In genomic region chr7:87785368-87785995, GRCh38 we compare ENCODE assay signal across 25 cellular contexts.
DNase-seq lines count a peak whose midpoint lies in the region; FAIRE-seq and TF ChIP-seq lines count a peak whose summit lies in the region.
"Had no signal": no experiment of that assay in that cellular context is flagged by ENCODE, and none has a peak within 500 bp of the region (broad histone marks: within the 10 kb centered on the region; RNA-seq: fewer than 3 reads in every experiment).

No MANE protein-coding gene starts in this region.

- H4K20me1 ChIP-seq in Loucy (ENCODE audit: insufficient read depth, low read length, poor library complexity, severe bottlenecking) = no peaks in the 10 kb centered on the region
- peaks cover 0 to 1% of the 10 kb centered on the region in 2 experiments for H4K20me1 ChIP-seq in H1 (replicated peaks in 1 of 2; ENCODE audit: control insufficient read depth in 1 of 2, insufficient read depth in 2 of 2, low read length in 2 of 2)

- H4K8ac ChIP-seq in H1 (ENCODE audit: extremely low read depth, insufficient read depth, low read length) (peak overlapping the region; percentile 63; the same call in 1 of the 2 replicates), neuronal stem cell (ENCODE audit: low read depth, low read length) (no peak overlapping the region)

- CTCF ChIA-PET in H1 (lab: Charles Lee; ENCODE audit: partially characterized antibody) = interaction anchor here (0.9 to 3.3 kb wide), 4 partner anchors 12 to 384 kb away, joined by 3 to 13 read pairs (median 4); no protein-coding TSS in a partner anchor

- no peak for TF ChIP-seq POLR2A in H1 (IDR thresholded peaks at IDR 0.05; ENCODE audit: control extremely low read depth in 1 of 2, low read depth in 2 of 2, low read length in 2 of 2)
- TF ChIP-seq POLR2A in stomach (IDR thresholded peaks at IDR 0.05) = no peak

- H3K27ac ChIP-seq in H1 (ENCODE audit: low read depth, low read length) (no peak overlapping the region), neuronal stem cell (replicated peaks; ENCODE audit: low read length) (no peak overlapping the region), stomach (no peak overlapping the region)
- H3K27ac ChIP-seq: C4-2B, KMS-11 had no signal

- no peak overlapping the region for H3K4me2 ChIP-seq in Loucy (ENCODE audit: low read depth, low read length, poor library complexity, severe bottlenecking)
- H3K4me2 ChIP-seq in H1 (ENCODE audit: insufficient read depth in 1 of 2, low read depth in 2 of 2, low read length in 2 of 2) = no peak overlapping the region
- no peak overlapping the region for H3K4me2 ChIP-seq in neuronal stem cell (ENCODE audit: insufficient read depth, low read length, poor library complexity, severe bottlenecking)
- H3K4me2 ChIP-seq: GM23338, KMS-11 had no signal

- H3K18ac ChIP-seq in H1 (ENCODE audit: extremely low read depth, low read length) (no peak overlapping the region), neuronal stem cell (ENCODE audit: low read length) (peak overlapping the region; percentile 9)

- no peak overlapping the region for H4K5ac ChIP-seq in H1 (ENCODE audit: insufficient read length, low read depth, low read length)

- no peaks in the 10 kb centered on the region for H3K9me2 ChIP-seq in Loucy (replicated peaks; ENCODE audit: low read depth, low read length)

- no peak overlapping the region for H3K23ac ChIP-seq in H1 (ENCODE audit: insufficient read length)
- H3K23ac ChIP-seq in neuronal stem cell (ENCODE audit: low read depth, low read length, poor library complexity) = no peak overlapping the region

- H2BK12ac ChIP-seq in H1 (ENCODE audit: low read depth, low read length) (no peak overlapping the region), neuronal stem cell (ENCODE audit: low read length) (no peak overlapping the region)

- no peaks in the 10 kb centered on the region for H3K79me2 ChIP-seq in Loucy (ENCODE audit: insufficient read depth, low read length)
- no peaks in the 10 kb centered on the region for H3K79me2 ChIP-seq in H1 (ENCODE audit: control insufficient read depth in 1 of 2, insufficient read depth in 2 of 2, low read length in 2 of 2)

- H3K27me3 ChIP-seq in Loucy (ENCODE audit: insufficient read depth, low read length, poor library complexity, severe bottlenecking) (no peaks in the 10 kb centered on the region), H1 (replicated peaks in 1 of 4; ENCODE audit: control insufficient read depth in 3 of 4, extremely low read depth in 1 of 4, insufficient read depth in 3 of 4, low read length in 3 of 4) (no peaks in the 10 kb centered on the region), neuronal stem cell (ENCODE audit: control insufficient read depth in 3 of 3, insufficient read depth in 3 of 3, low read depth in 1 of 3, low read length in 3 of 3) (no peaks in the 10 kb centered on the region), stomach (no peaks in the 10 kb centered on the region)

- TF ChIP-seq EP300 in H1 (IDR thresholded peaks at IDR 0.05; ENCODE audit: borderline replicate concordance in 1 of 2, low read depth in 2 of 2, low read length in 2 of 2) (no peak), stomach (IDR thresholded peaks at IDR 0.05) (no peak)

- H2AFZ ChIP-seq in Loucy (ENCODE audit: low read length) = peak overlapping the region; percentile 80
- no peak overlapping the region for H2AFZ ChIP-seq in H1 (ENCODE audit: low read length)
- peak overlapping the region; percentile 0 for H2AFZ ChIP-seq in neuronal stem cell (ENCODE audit: low read length)
- H2AFZ ChIP-seq: GM23338 had no signal

- H3F3A ChIP-seq in Loucy (ENCODE audit: low read depth) = no peaks in the 10 kb centered on the region

- intact Hi-C loops in stomach (cut with DNase I; ENCODE audit: low total_unique reads) = no loop called here

- H3K36me3 ChIP-seq in Loucy (ENCODE audit: insufficient read depth, low read length) = no peaks in the 10 kb centered on the region
- no peaks in the 10 kb centered on the region for H3K36me3 ChIP-seq in H1 (ENCODE audit: control insufficient read depth in 2 of 4, insufficient read depth in 4 of 4, low read length in 3 of 4)
- no peaks in the 10 kb centered on the region for H3K36me3 ChIP-seq in neuronal stem cell (replicated peaks in 1 of 2; ENCODE audit: control insufficient read depth in 2 of 2, insufficient read depth in 2 of 2, low read length in 2 of 2)
- no peaks in the 10 kb centered on the region for H3K36me3 ChIP-seq in stomach
- H3K36me3 ChIP-seq: HAP-1 had no signal

- POLR2A ChIA-PET in H1 (lab: Charles Lee; ENCODE audit: partially characterized antibody) = no interaction called here

- no peaks in the 10 kb centered on the region for H3K79me1 ChIP-seq in H1 (ENCODE audit: low read depth, low read length)
- no peaks in the 10 kb centered on the region for H3K79me1 ChIP-seq in neuronal stem cell (ENCODE audit: low read depth, low read length)

- no peaks in the 10 kb centered on the region for H3K9me3 ChIP-seq in Loucy (ENCODE audit: insufficient read depth, low read depth, low read length)
- no peaks in the 10 kb centered on the region for H3K9me3 ChIP-seq in H1 (ENCODE audit: insufficient read depth in 2 of 2, low read depth in 1 of 2, low read length in 1 of 2)
- no peaks in the 10 kb centered on the region for H3K9me3 ChIP-seq in neuronal stem cell (replicated peaks in 1 of 2; ENCODE audit: control insufficient read depth in 2 of 2, insufficient read depth in 1 of 2, low read depth in 1 of 2, low read length in 2 of 2)
- H3K9me3 ChIP-seq in stomach = peaks cover 0 to 7% (median 0%) of the 10 kb centered on the region in 4 donors
- H3K9me3 ChIP-seq: Caco-2, HAP-1 had no signal

- H3K4me1 ChIP-seq in Loucy (ENCODE audit: insufficient read depth, low read length, poor library complexity, severe bottlenecking) = no peaks in the 10 kb centered on the region
- no peaks in the 10 kb centered on the region for H3K4me1 ChIP-seq in H1 (replicated peaks in 1 of 4; ENCODE audit: control insufficient read depth in 3 of 4, insufficient read depth in 4 of 4, low read length in 3 of 4)
- no peaks in the 10 kb centered on the region for H3K4me1 ChIP-seq in neuronal stem cell (ENCODE audit: control insufficient read depth in 2 of 2, insufficient read depth in 1 of 2, low read depth in 1 of 2, low read length in 2 of 2)
- H3K4me1 ChIP-seq in stomach = no peaks in the 10 kb centered on the region
- H3K4me1 ChIP-seq: Caco-2, HAP-1 had no signal

- no peak overlapping the region for H4K91ac ChIP-seq in H1 (replicated peaks; ENCODE audit: insufficient read length, low read length)
- H4K91ac ChIP-seq in neuronal stem cell (ENCODE audit: low read depth, low read length, poor library complexity) = no peak overlapping the region

- no peak overlapping the region for H2BK15ac ChIP-seq in H1 (ENCODE audit: low read length)
- H2BK15ac ChIP-seq in neuronal stem cell (ENCODE audit: low read length) = peak overlapping the region; percentile 10

- no peak for TF ChIP-seq CTCF in Loucy (conservative IDR thresholded peaks at IDR 0.05; ENCODE audit: low read length)
- TF ChIP-seq CTCF in H1 (IDR thresholded peaks at IDR 0.05; ENCODE audit: control extremely low read depth in 1 of 3, insufficient read depth in 1 of 3, low read depth in 1 of 3, low read length in 3 of 3) = no peak
- no peak for TF ChIP-seq CTCF in stomach (IDR thresholded peaks at IDR 0.05)

- no peak overlapping the region for H3K56ac ChIP-seq in H1 (replicated peaks; ENCODE audit: insufficient read length, low read depth, low read length)

- H2AK5ac ChIP-seq in H1 (ENCODE audit: low read depth, low read length) = no peak overlapping the region
- H2AK5ac ChIP-seq in neuronal stem cell (ENCODE audit: low read depth, low read length) = no peak overlapping the region

- FAIRE-seq in H1 (lab: Jason Lieb, UNC) (no peak), urothelium cell line (lab: Jason Lieb, UNC) (peak; percentile 62)
- FAIRE-seq: GM12878 had no signal

- DNase-seq in H1 (ENCODE audit: low read depth in 1 of 2, low spot score in 2 of 2) (no peak), neuronal stem cell (ENCODE audit: low spot score) (no peak), urothelium cell line (ENCODE audit: low spot score) (no peak), NOMO-1 treated with dmso at 0.1 percent for 144 hours (lab: John Stamatoyannopoulos, UW; ENCODE audit: unreplicated experiment) (no peak), NCI-H226 (no peak), stomach (no peak)
- DNase-seq: Caco-2; CD8-positive, alpha-beta T cell; EL; GDM1; HFFc6; IMR-90; NCI-H1092; NCI-H1417 treated with DMSO at 0.1 percent for 48 hours; NCI-H1694 treated with DMSO at 0.1 percent for 48 hours; NCI-H2081; NCI-H2227 treated with DMSO at 0.1 percent for 48 hours; NCI-H510A; NCI-H69 had no signal

- WGBS in H1 (ENCODE audit: extremely low coverage in 1 of 2, insufficient coverage in 1 of 2, insufficient read length in 1 of 2, insufficient replicate concordance in 2 of 2, low coverage in 1 of 2, low lambda C conversion rate in 2 of 2, missing lambda C conversion rate in 1 of 2), 2 experiments = 93% methylated on average over 4 of the region's 4 CpGs; no CpG with 5 or more reads in 1 of the 2 experiments
- WGBS in neuronal stem cell (ENCODE audit: extremely low coverage in 2 of 2, insufficient read length in 2 of 2, insufficient replicate concordance in 1 of 2), 2 donors = no CpG with 5 or more reads among the region's 4 CpGs
- 77 to 83% (median 80%) methylated on average over 4 of the region's 4 CpGs for WGBS in stomach, 5 donors

- no peak for TF ChIP-seq RAD21 in H1 (IDR thresholded peaks at IDR 0.05 in 1 of 2, conservative IDR thresholded peaks at IDR 0.05 in 1 of 2; ENCODE audit: low read depth in 2 of 2, low read length in 2 of 2)

- H3K23me2 ChIP-seq in H1 (ENCODE audit: low read depth, low read length) = no peaks in the 10 kb centered on the region

- H3K4me3 ChIP-seq in Loucy (ENCODE audit: low read length, poor library complexity, severe bottlenecking) = no peak overlapping the region
- no peak overlapping the region for H3K4me3 ChIP-seq in H1 (ENCODE audit: extremely low read depth in 1 of 4, insufficient read depth in 2 of 4, low read depth in 3 of 4, low read length in 4 of 4)
- no peak overlapping the region for H3K4me3 ChIP-seq in neuronal stem cell (ENCODE audit: low read length in 2 of 2)
- no peak overlapping the region for H3K4me3 ChIP-seq in stomach
- H3K4me3 ChIP-seq: GM12878, GM23338, HAP-1 had no signal

- no peak overlapping the region for H2BK5ac ChIP-seq in H1 (ENCODE audit: low read depth, low read length)
- H2BK5ac ChIP-seq in neuronal stem cell (ENCODE audit: low read length) = no peak overlapping the region

- H2BK20ac ChIP-seq in H1 (ENCODE audit: low read length) = no peak overlapping the region

- H3K4ac ChIP-seq in H1 (replicated peaks; ENCODE audit: insufficient read length, low read depth, low read length) = no peak overlapping the region
- no peak overlapping the region for H3K4ac ChIP-seq in neuronal stem cell (ENCODE audit: low read length)

- no peak overlapping the region for H3K14ac ChIP-seq in H1 (ENCODE audit: insufficient read length)
- H3K14ac ChIP-seq in neuronal stem cell (ENCODE audit: low read length) = no peak overlapping the region

- H3K9ac ChIP-seq in Loucy (ENCODE audit: low read depth, low read length, poor library complexity, severe bottlenecking) = no peak overlapping the region
- no peak overlapping the region for H3K9ac ChIP-seq in H1 (replicated peaks in 1 of 4; ENCODE audit: extremely low read depth in 1 of 4, low read depth in 3 of 4, low read length in 3 of 4)
- H3K9ac ChIP-seq in neuronal stem cell (ENCODE audit: low read depth, low read length, poor library complexity) = no peak overlapping the region
- H3K9ac ChIP-seq: KMS-11 had no signal

- H2BK120ac ChIP-seq in H1 (replicated peaks; ENCODE audit: low read depth, low read length) = no peak overlapping the region
- no peak overlapping the region for H2BK120ac ChIP-seq in neuronal stem cell (ENCODE audit: low read depth, low read length)
